ENCODE assay signal across 8 cellular contexts in genomic region chr5:151758141-151758429, GRCh38. TPM values are rescaled to one million over a fixed set of nuclear protein-coding genes. Genes with fewer than 3 reads are reported as not detected.
DNase-seq lines count a peak whose midpoint lies in the region; ATAC-seq and TF ChIP-seq lines count a peak whose summit lies in the region.

No MANE protein-coding gene starts in this region.

- H3K27me3 Mint-ChIP-seq in CD4-positive, alpha-beta memory T cell, result no peaks in the 10 kb centered on the region

- no peak overlapping the region for H2BK120ac ChIP-seq in mesendoderm (ENCODE audit: low read depth, low read length)

- peaks cover 7 to 8% of the 10 kb centered on the region in 2 donors for H3K36me3 Mint-ChIP-seq in CD4-positive, alpha-beta memory T cell

- H3K4me2 ChIP-seq in mesendoderm (ENCODE audit: low read length), result peak overlapping the region; percentile 87

- H3K79me2 ChIP-seq in mesendoderm (ENCODE audit: control insufficient read depth, insufficient read depth, low read length), result peaks cover 1% of the 10 kb centered on the region

- H3K36me3 ChIP-seq in CD4-positive, alpha-beta memory T cell (ENCODE audit: insufficient read depth, low read length), result no peaks in the 10 kb centered on the region
- no peaks in the 10 kb centered on the region for H3K36me3 ChIP-seq in mesendoderm (ENCODE audit: control insufficient read depth, insufficient read depth, low read length)
- H3K36me3 ChIP-seq in vagina, result peaks cover 0 to 5% of the 10 kb centered on the region in 2 donors

- no peak overlapping the region for H2BK5ac ChIP-seq in mesendoderm (ENCODE audit: low read length)

- no peak overlapping the region for H3K4ac ChIP-seq in mesendoderm (ENCODE audit: low read depth, low read length)

- peak overlapping the region; percentile 77 to 97 (median 95) for H3K27ac Mint-ChIP-seq in CD4-positive, alpha-beta memory T cell

- peaks cover 3% of the 10 kb centered on the region for H3K79me1 ChIP-seq in mesendoderm (ENCODE audit: low read length)

- peak overlapping the region; percentile 86 to 99 (median 91) for H3K4me3 Mint-ChIP-seq in CD4-positive, alpha-beta memory T cell

- H3K27ac ChIP-seq in CD4-positive, alpha-beta memory T cell (ENCODE audit: low read depth, low read length), result peak overlapping the region; percentile 85
- H3K27ac ChIP-seq in mesendoderm (ENCODE audit: low read depth, low read length) (no peak overlapping the region), vagina (peak overlapping the region; percentile 93)

- peaks cover 38% of the 10 kb centered on the region for H3K4me1 ChIP-seq in CD4-positive, alpha-beta memory T cell (ENCODE audit: insufficient read depth, low read length)
- H3K4me1 ChIP-seq in mesendoderm (ENCODE audit: control insufficient read depth, low read depth, low read length) (peaks cover 9% of the 10 kb centered on the region), vagina (peaks cover 32% of the 10 kb centered on the region)

- no peaks in the 10 kb centered on the region for H3K9me3 Mint-ChIP-seq in CD4-positive, alpha-beta memory T cell

- POLR2A ChIA-PET in CD4-positive, alpha-beta memory T cell (lab: Charles Lee; ENCODE audit: partially characterized antibody), result interaction anchor here (0.7 to 9.8 kb wide), 5 partner anchors 8 to 59 kb away, joined by 3 to 214 read pairs (median 4); partner anchors contain the start of gene G3BP1

- H3K9ac ChIP-seq in mesendoderm (ENCODE audit: low read length), result peak overlapping the region; percentile 95

- TF ChIP-seq CTCF in LNCaP clone FGC (IDR thresholded peaks at IDR 0.05; ENCODE audit: control insufficient read depth, extremely low read depth, insufficient read depth), result no peak
- no peak for TF ChIP-seq CTCF in choroid plexus epithelial cell (conservative IDR thresholded peaks at IDR 0.05; ENCODE audit: low read depth, low read length)
- no peak for TF ChIP-seq CTCF in vagina (IDR thresholded peaks at IDR 0.05)

- no peak for DNase-seq in CD4-positive, alpha-beta memory T cell
- DNase-seq in LNCaP clone FGC (ENCODE audit: low read depth) (no peak), choroid plexus epithelial cell (ENCODE audit: low read depth) (no peak), mesendoderm (no peak), vagina (ENCODE audit: extremely low spot score in 2 of 2) (no peak)
- DNase-seq in effector CD8-positive, alpha-beta T cell (lab: John Stamatoyannopoulos, UW), result no peak
- DNase-seq in stimulated activated CD4-positive, alpha-beta T cell treated with anti-CD3 and anti-CD28 coated beads, Interleukin-4, amount 100 ng/mL, for 1 hour, result no peak

- no peaks in the 10 kb centered on the region for H3K9me3 ChIP-seq in CD4-positive, alpha-beta memory T cell (ENCODE audit: control insufficient read depth in 1 of 2, low read length in 2 of 2)
- no peaks in the 10 kb centered on the region for H3K9me3 ChIP-seq in vagina

- CTCF ChIA-PET in CD4-positive, alpha-beta memory T cell (lab: Charles Lee; ENCODE audit: partially characterized antibody), result interaction anchor here (1.1 to 3.7 kb wide), 3 partner anchors 13 to 99 kb away, joined by 3 to 21 read pairs (median 8); partner anchors contain the start of gene G3BP1

- no peak overlapping the region for H4K8ac ChIP-seq in mesendoderm (ENCODE audit: low read depth, low read length)

- peak overlapping the region; percentile 94 for H3K56ac ChIP-seq in mesendoderm (ENCODE audit: low read length)

- intact Hi-C loops in CD4-positive, alpha-beta memory T cell (cut with micrococcal nuclease), result loop anchor here (1.0 to 10.0 kb wide), 3 partner anchors 13 to 506 kb away; partner anchors contain the start of genes G3BP1 and GM2A
- intact Hi-C loops in vagina (cut with DNase I), result no loop called here

- H3K4me1 Mint-ChIP-seq in CD4-positive, alpha-beta memory T cell, result peaks cover 25 to 59% (median 34%) of the 10 kb centered on the region in 4 donors

- peak; percentile 5 for ATAC-seq in GM21515 (IDR thresholded peaks at IDR 0.05; ENCODE audit: unreplicated experiment)

- peak overlapping the region; percentile 37 for H3K23ac ChIP-seq in mesendoderm (ENCODE audit: low read length)

- H3K18ac ChIP-seq in mesendoderm (ENCODE audit: low read length), result peak overlapping the region; percentile 20

- peak overlapping the region; percentile 90 to 93 for H3K4me3 ChIP-seq in CD4-positive, alpha-beta memory T cell (ENCODE audit: low read length in 2 of 2)
- H3K4me3 ChIP-seq in LNCaP clone FGC (ENCODE audit: low read depth, low read length) (peak overlapping the region; percentile 91), choroid plexus epithelial cell (ENCODE audit: low read depth, low read length) (peak overlapping the region; percentile 89), mesendoderm (ENCODE audit: low read length) (peak overlapping the region; percentile 94), vagina (peak overlapping the region; percentile 58 to 91)

- H4K5ac ChIP-seq in mesendoderm (ENCODE audit: low read length), result no peak overlapping the region

- no peak overlapping the region for H2BK15ac ChIP-seq in mesendoderm (replicated peaks; ENCODE audit: low read depth)

- TF ChIP-seq POLR2A in vagina (IDR thresholded peaks at IDR 0.05), result no peak

- H3K27me3 ChIP-seq in CD4-positive, alpha-beta memory T cell (ENCODE audit: insufficient read depth, low read length), result no peaks in the 10 kb centered on the region
- no peaks in the 10 kb centered on the region for H3K27me3 ChIP-seq in mesendoderm (ENCODE audit: insufficient read depth, low read length, poor library complexity)
- H3K27me3 ChIP-seq in vagina, result no peaks in the 10 kb centered on the region

- WGBS in mesendoderm (ENCODE audit: extremely low coverage, insufficient coverage, low lambda C conversion rate), result no CpG with 5 or more reads among the region's 11 CpGs

- H2AK5ac ChIP-seq in mesendoderm (ENCODE audit: low read length), result no peak overlapping the region

RNA-seq across cellular contexts. Expression of gene ATOX1, which starts 0.3 kb away (rescaled TPM):
- total RNA-seq in CD4-positive, alpha-beta memory T cell, result 10 to 100 TPM; 28.2 to 31.0 TPM
- polyA plus RNA-seq in CD4-positive, alpha-beta memory T cell, result 10 to 100 TPM; 42.8 to 64.5 TPM
- 143 TPM for polyA plus RNA-seq in mesendoderm (2013, experiment 1 of 2)
- 143 TPM for polyA plus RNA-seq in mesendoderm (2013, experiment 2 of 2)
- 120 TPM for total RNA-seq in vagina

RNA-seq across cellular contexts. Expression of gene G3BP1, which starts 13.7 kb away (rescaled TPM):
- 100 to 1,000 TPM; 189 to 193 TPM for total RNA-seq in CD4-positive, alpha-beta memory T cell
- polyA plus RNA-seq in CD4-positive, alpha-beta memory T cell, result 100 to 1,000 TPM; 178 to 188 TPM
- 191 TPM for polyA plus RNA-seq in mesendoderm (2013, experiment 1 of 2)
- polyA plus RNA-seq in mesendoderm (2013, experiment 2 of 2), result 192 TPM
- 97.0 TPM for total RNA-seq in vagina
